21 cellular contexts compared by ENCODE assay signal in genomic region chr5:31990296-31990695, GRCh38.
DNase-seq lines count a peak whose midpoint lies in the region; ATAC-seq and TF ChIP-seq lines count a peak whose summit lies in the region.
"Had no signal": no experiment of that assay in that cellular context is flagged by ENCODE, and none has a peak within 500 bp of the region (broad histone marks: within the 10 kb centered on the region; RNA-seq: fewer than 3 reads in every experiment).

No MANE protein-coding gene starts in this region.

- peaks cover 37% of the 10 kb centered on the region for H3K4me1 ChIP-seq in mammary epithelial cell (ENCODE audit: insufficient read depth, low read length)
- peaks cover 41% of the 10 kb centered on the region for H3K4me1 ChIP-seq in adipocyte (ENCODE audit: control insufficient read depth, insufficient read depth, low read length)
- H3K4me1 ChIP-seq in vagina, result peaks cover 13% of the 10 kb centered on the region
- H3K4me1 ChIP-seq: BE2C, neural progenitor cell, prostate gland had no signal

- no peak for ATAC-seq in activated naive CD8-positive, alpha-beta T cell treated with anti-CD3 and anti-CD28 coated beads, Interleukin-2, amount 50 U/mL, for 24 hours
- no peak for ATAC-seq in effector memory CD8-positive, alpha-beta T cell (replicated peaks)
- ATAC-seq: activated naive CD4-positive, alpha-beta T cell treated with anti-CD3 and anti-CD28 coated beads, Interleukin-2, amount 50 U/mL, for 72 hours had no signal

- H3K9me3 Mint-ChIP-seq in MCF 10A (ENCODE audit: unreplicated experiment), result no peaks in the 10 kb centered on the region
- H3K9me3 Mint-ChIP-seq in activated naive CD8-positive, alpha-beta T cell treated with anti-CD3 and anti-CD28 coated beads, Interleukin-2, amount 50 U/mL, for 24 hours, result peaks cover 4% of the 10 kb centered on the region
- peaks cover 3 to 9% of the 10 kb centered on the region in 2 donors for H3K9me3 Mint-ChIP-seq in effector memory CD8-positive, alpha-beta T cell
- H3K9me3 Mint-ChIP-seq: activated CD4-positive, alpha-beta T cell treated with anti-CD3 and anti-CD28 coated beads, Interleukin-2, amount 10 ng/mL, durations not matched to agents 24 days and 14 days; activated T-helper 1 cell treated with anti-CD3 and anti-CD28 coated beads, Interleukin-12 subunit alpha, Interleukin-12 subunit beta, Interleukin-2, Interleukin-4 antibody, amounts not matched to agents 30 ng/mL and 10 ng/mL and 1 ng/mL, durations not matched to agents 14 hours and 24 hours and 36 hours had no signal

- H3K27ac Mint-ChIP-seq in MCF 10A (ENCODE audit: low read depth, unreplicated experiment), result peak overlapping the region; percentile 52
- H3K27ac Mint-ChIP-seq in activated naive CD8-positive, alpha-beta T cell treated with anti-CD3 and anti-CD28 coated beads, Interleukin-2, amount 50 U/mL, for 24 hours, result no peak overlapping the region
- no peak overlapping the region for H3K27ac Mint-ChIP-seq in effector memory CD8-positive, alpha-beta T cell
- H3K27ac Mint-ChIP-seq: activated CD4-positive, alpha-beta T cell treated with anti-CD3 and anti-CD28 coated beads, Interleukin-2, amount 10 ng/mL, durations not matched to agents 24 days and 14 days; activated naive CD4-positive, alpha-beta T cell treated with anti-CD3 and anti-CD28 coated beads, Interleukin-2, amount 50 U/mL, for 72 hours; activated T-helper 1 cell treated with anti-CD3 and anti-CD28 coated beads, Interleukin-12 subunit alpha, Interleukin-12 subunit beta, Interleukin-2, Interleukin-4 antibody, amounts not matched to agents 30 ng/mL and 10 ng/mL and 1 ng/mL, durations not matched to agents 14 hours and 24 hours and 36 hours; neural progenitor cell had no signal

- H3K27ac ChIP-seq in mammary epithelial cell (ENCODE audit: insufficient read depth, low read depth, low read length), result no peak overlapping the region
- peak overlapping the region; percentile 50 for H3K27ac ChIP-seq in vagina
- H3K27ac ChIP-seq: ascending aorta, neural progenitor cell, prostate gland had no signal

- no peaks in the 10 kb centered on the region for H3K36me3 ChIP-seq in mammary epithelial cell (ENCODE audit: insufficient read depth, low read length)
- peaks cover 11% of the 10 kb centered on the region for H3K36me3 ChIP-seq in adipocyte (ENCODE audit: control insufficient read depth, insufficient read depth, low read length, severe bottlenecking)
- no peaks in the 10 kb centered on the region for H3K36me3 ChIP-seq in vagina
- H3K36me3 ChIP-seq: BE2C, neural progenitor cell, prostate gland had no signal

- no peak overlapping the region for H3K4me2 ChIP-seq in mammary epithelial cell (ENCODE audit: insufficient read depth, low read depth, low read length)
- H3K4me2 ChIP-seq: neural progenitor cell had no signal

- no peak overlapping the region for H2AFZ ChIP-seq in mammary epithelial cell (ENCODE audit: low read depth, low read length)
- H2AFZ ChIP-seq: neural progenitor cell had no signal

- POLR2A ChIA-PET in MCF 10A (lab: Yijun Ruan, JAX), result interaction anchor here (0.6 to 1.3 kb wide), 9 partner anchors 11 to 167 kb away, joined by 3 to 5 read pairs (median 3); no protein-coding TSS in a partner anchor

- dilution Hi-C loops in mammary epithelial cell (cut with HindIII; ENCODE audit: low sequenced_read_pairs), result no loop called here

- CTCF ChIA-PET in MCF 10A (lab: Yijun Ruan, JAX), result interaction anchor here (0.5 to 1.5 kb wide), 7 partner anchors 36 to 165 kb away, joined by 3 to 6 read pairs (median 3); no protein-coding TSS in a partner anchor
- CTCF ChIA-PET in mammary epithelial cell (lab: Charles Lee; ENCODE audit: low non-redundant PET), result no interaction called here

- no peaks in the 10 kb centered on the region for H3K79me2 ChIP-seq in mammary epithelial cell (ENCODE audit: insufficient read depth, low read length)

- H3K4me3 ChIP-seq in mammary epithelial cell (replicated peaks in 1 of 3; ENCODE audit: insufficient read depth in 1 of 3, low read depth in 2 of 3, low read length in 3 of 3), result no peak overlapping the region
- no peak overlapping the region for H3K4me3 ChIP-seq in adipocyte (ENCODE audit: low read length)
- H3K4me3 ChIP-seq in fibroblast of villous mesenchyme (ENCODE audit: low read depth, low read length), result no peak overlapping the region
- no peak overlapping the region for H3K4me3 ChIP-seq in vagina
- H3K4me3 ChIP-seq: ascending aorta, neural progenitor cell, prostate gland had no signal

- no peaks in the 10 kb centered on the region for H4K20me1 ChIP-seq in mammary epithelial cell (ENCODE audit: insufficient read depth, low read length)

- BruUV-seq in MCF 10A (replicated peaks; lab: Mats Ljungman, UMichigan) (no TSS peak), mammary epithelial cell (replicated peaks; lab: Mats Ljungman, UMichigan) (no TSS peak)

- TF ChIP-seq POLR2A in vagina (IDR thresholded peaks at IDR 0.05), result no peak

- H3K36me3 Mint-ChIP-seq in MCF 10A (ENCODE audit: insufficient read depth, unreplicated experiment), result peaks cover 25% of the 10 kb centered on the region
- H3K36me3 Mint-ChIP-seq in activated naive CD8-positive, alpha-beta T cell treated with anti-CD3 and anti-CD28 coated beads, Interleukin-2, amount 50 U/mL, for 24 hours (ENCODE audit: low read depth), result no peaks in the 10 kb centered on the region
- no peaks in the 10 kb centered on the region for H3K36me3 Mint-ChIP-seq in effector memory CD8-positive, alpha-beta T cell (ENCODE audit: insufficient read depth)
- H3K36me3 Mint-ChIP-seq: activated naive CD4-positive, alpha-beta T cell treated with anti-CD3 and anti-CD28 coated beads, Interleukin-2, amount 50 U/mL, for 72 hours; neural progenitor cell had no signal

- no peak for TF ChIP-seq CTCF in MCF 10A (IDR thresholded peaks at IDR 0.05; ENCODE audit: unreplicated experiment)
- no peak for TF ChIP-seq CTCF in mammary epithelial cell (conservative IDR thresholded peaks at IDR 0.05 in 1 of 2, IDR thresholded peaks at IDR 0.05 in 1 of 2; ENCODE audit: extremely low read depth in 1 of 2, insufficient read depth in 1 of 2, low read depth in 1 of 2, low read length in 2 of 2)
- no peak for TF ChIP-seq CTCF in fibroblast of villous mesenchyme (IDR thresholded peaks at IDR 0.05; ENCODE audit: insufficient read depth, low read depth, low read length)
- no peak for TF ChIP-seq CTCF in vagina (IDR thresholded peaks at IDR 0.05)

- H3K4me3 Mint-ChIP-seq in MCF 10A (ENCODE audit: unreplicated experiment), result no peak overlapping the region
- H3K4me3 Mint-ChIP-seq in activated naive CD8-positive, alpha-beta T cell treated with anti-CD3 and anti-CD28 coated beads, Interleukin-2, amount 50 U/mL, for 24 hours, result no peak overlapping the region
- H3K4me3 Mint-ChIP-seq in effector memory CD8-positive, alpha-beta T cell, result no peak overlapping the region
- H3K4me3 Mint-ChIP-seq: activated CD4-positive, alpha-beta T cell treated with anti-CD3 and anti-CD28 coated beads, Interleukin-2, amount 10 ng/mL, durations not matched to agents 24 days and 14 days; activated T-helper 1 cell treated with anti-CD3 and anti-CD28 coated beads, Interleukin-12 subunit alpha, Interleukin-12 subunit beta, Interleukin-2, Interleukin-4 antibody, amounts not matched to agents 30 ng/mL and 10 ng/mL and 1 ng/mL, durations not matched to agents 14 hours and 24 hours and 36 hours; neural progenitor cell had no signal

- H3K4me1 Mint-ChIP-seq in MCF 10A (ENCODE audit: insufficient read depth, unreplicated experiment), result peaks cover 43% of the 10 kb centered on the region
- H3K4me1 Mint-ChIP-seq in activated naive CD8-positive, alpha-beta T cell treated with anti-CD3 and anti-CD28 coated beads, Interleukin-2, amount 50 U/mL, for 24 hours, result no peaks in the 10 kb centered on the region
- no peaks in the 10 kb centered on the region for H3K4me1 Mint-ChIP-seq in effector memory CD8-positive, alpha-beta T cell (ENCODE audit: low read depth in 2 of 2)
- H3K4me1 Mint-ChIP-seq: activated CD4-positive, alpha-beta T cell treated with anti-CD3 and anti-CD28 coated beads, Interleukin-2, amount 10 ng/mL, durations not matched to agents 24 days and 14 days; neural progenitor cell had no signal

- no peaks in the 10 kb centered on the region for H3K27me3 ChIP-seq in mammary epithelial cell (ENCODE audit: insufficient read depth, low read length)
- H3K27me3 ChIP-seq in adipocyte (replicated peaks; ENCODE audit: control insufficient read depth, insufficient read depth, low read length), result no peaks in the 10 kb centered on the region
- H3K27me3 ChIP-seq in vagina, result no peaks in the 10 kb centered on the region
- H3K27me3 ChIP-seq: ascending aorta, BE2C, neural progenitor cell had no signal

- H3K9ac ChIP-seq in mammary epithelial cell (ENCODE audit: insufficient read depth, low read length) (no peak overlapping the region), adipocyte (ENCODE audit: low read length) (no peak overlapping the region)
- H3K9ac ChIP-seq: neural progenitor cell had no signal

- in situ Hi-C loops in mammary epithelial cell (cut with MboI; ENCODE audit: low sequenced_read_pairs in 2 of 2), result no loop called here

- DNase-seq in MCF 10A (ENCODE audit: unreplicated experiment), result peak; percentile 16
- DNase-seq in mammary epithelial cell, result no peak
- DNase-seq in adipocyte (ENCODE audit: low read depth), result peak; percentile 45
- peak; percentile 69 for DNase-seq in fibroblast of villous mesenchyme (ENCODE audit: low read depth)
- no peak for DNase-seq in vagina (ENCODE audit: extremely low spot score in 2 of 2)
- DNase-seq in activated naive CD8-positive, alpha-beta T cell treated with anti-CD3 and anti-CD28 coated beads, Interleukin-2, amount 50 U/mL, for 24 hours, result no peak
- DNase-seq in activated naive CD4-positive, alpha-beta T cell treated with anti-CD3 and anti-CD28 coated beads, Interleukin-2, amount 50 U/mL, for 16 hours, result no peak
- DNase-seq in effector memory CD8-positive, alpha-beta T cell, result no peak
- DNase-seq: activated CD4-positive, alpha-beta T cell treated with anti-CD3 and anti-CD28 coated beads, Interleukin-2, amount 10 ng/mL, durations not matched to agents 24 days and 14 days; BE2C; cerebellar nuclear complex; H7; NCI-H1092; NCI-H187; NCI-H69; stimulated activated CD8-positive, alpha-beta memory T cell treated with anti-CD3 and anti-CD28 coated beads, Interleukin-4, amount 100 ng/mL, for 48 hours had no signal

- no peaks in the 10 kb centered on the region for H3K27me3 Mint-ChIP-seq in MCF 10A (ENCODE audit: insufficient read depth, unreplicated experiment)
- H3K27me3 Mint-ChIP-seq in activated naive CD8-positive, alpha-beta T cell treated with anti-CD3 and anti-CD28 coated beads, Interleukin-2, amount 50 U/mL, for 24 hours, result peaks cover 2% of the 10 kb centered on the region
- H3K27me3 Mint-ChIP-seq in effector memory CD8-positive, alpha-beta T cell, result peaks cover 26 to 32% of the 10 kb centered on the region in 2 donors

- WGBS in mammary epithelial cell (ENCODE audit: low coverage, missing lambda C conversion rate), result 94% methylated on average over 4 of the region's 4 CpGs

- intact Hi-C loops in MCF 10A (cut with micrococcal nuclease) (loop anchor here (5.0 kb wide), 1 partner anchor 163 kb away; no protein-coding TSS in a partner anchor), mammary epithelial cell (cut with micrococcal nuclease) (no loop called here), vagina (cut with DNase I) (no loop called here)

- H3K9me3 ChIP-seq in mammary epithelial cell (replicated peaks; ENCODE audit: insufficient read depth, low read length) (no peaks in the 10 kb centered on the region), adipocyte (ENCODE audit: control insufficient read depth, low read length) (no peaks in the 10 kb centered on the region), vagina (no peaks in the 10 kb centered on the region)
- H3K9me3 ChIP-seq: ascending aorta, BE2C, prostate gland had no signal

Comparison
In these comparisons a context has a peak if more than half of its experiments do, and no peak if none do; other contexts are left out.
1. DNase-seq: peak in MCF 10A (single experiment), adipocyte (single experiment) and fibroblast of villous mesenchyme (single experiment); none in mammary epithelial cell (single experiment), vagina (0 of 2), activated naive CD8-positive, alpha-beta T cell treated with anti-CD3 and anti-CD28 coated beads, Interleukin-2, amount 50 U/mL, for 24 hours (single experiment), activated naive CD4-positive, alpha-beta T cell treated with anti-CD3 and anti-CD28 coated beads, Interleukin-2, amount 50 U/mL, for 16 hours (single experiment) and effector memory CD8-positive, alpha-beta T cell (0 of 3).